Comparison of ENCODE assay signal across 22 cellular contexts in genomic region chr1:165542015-165542631, GRCh38. TPM values are rescaled to one million over a fixed set of nuclear protein-coding genes. Genes with fewer than 3 reads are reported as not detected.
"Had no signal": no experiment of that assay in that cellular context is flagged by ENCODE, and none has a peak within 500 bp of the region (broad histone marks: within the 10 kb centered on the region; RNA-seq: fewer than 3 reads in every experiment).

No MANE protein-coding gene starts in this region.

- H3K27ac ChIP-seq: lower lobe of right lung, right atrium auricular region, skin epidermis, tibial nerve had no signal

- H3K4me1 Mint-ChIP-seq: natural killer cell, T-helper 17 cell had no signal

- H3K36me3 Mint-ChIP-seq: brain, natural killer cell had no signal

- H3K27me3 ChIP-seq: right atrium auricular region, tibial nerve had no signal

- H3K9me3 ChIP-seq: lower lobe of right lung, right atrium auricular region, tibial nerve had no signal

- FAIRE-seq: urothelium cell line had no signal

- H3K4me3 Mint-ChIP-seq: activated CD8-positive, alpha-beta T cell treated with anti-CD3 and anti-CD28 coated beads for 36 hours; activated naive CD4-positive, alpha-beta T cell treated with anti-CD3 and anti-CD28 coated beads for 36 hours; activated T-cell treated with anti-CD3 and anti-CD28 coated beads, Interleukin-2, amount 50 U/mL, for 24 hours; brain; effector memory CD8-positive, alpha-beta T cell; natural killer cell; T-helper 17 cell had no signal

- H3K36me3 ChIP-seq: lower lobe of right lung, right atrium auricular region, tibial nerve had no signal

- ATAC-seq: activated CD8-positive, alpha-beta T cell treated with anti-CD3 and anti-CD28 coated beads for 36 hours; effector memory CD8-positive, alpha-beta T cell; left cardiac atrium; lower lobe of right lung; natural killer cell; stimulated activated naive CD8-positive, alpha-beta T cell treated with anti-CD3 and anti-CD28 coated beads, Interleukin-15, Interleukin-2, amounts not matched to agents 100 U/mL and 50 U/mL, for 24 hours; T-helper 17 cell had no signal

- H3K9me3 Mint-ChIP-seq: activated CD8-positive, alpha-beta T cell treated with anti-CD3 and anti-CD28 coated beads for 36 hours; activated naive CD4-positive, alpha-beta T cell treated with anti-CD3 and anti-CD28 coated beads for 36 hours; activated T-cell treated with anti-CD3 and anti-CD28 coated beads, Interleukin-2, amount 50 U/mL, for 24 hours; activated T-helper 2 cell treated with anti-CD3 and anti-CD28 coated beads, Interferon-gamma antibody, Interleukin-2, Interleukin-4, amounts not matched to agents 10 μg/mL and 5 μg/mL and 100 μg/mL, durations not matched to agents 14 hours and 24 hours and 36 hours; effector memory CD8-positive, alpha-beta T cell; natural killer cell had no signal

- H3K27ac Mint-ChIP-seq: activated CD8-positive, alpha-beta T cell treated with anti-CD3 and anti-CD28 coated beads for 36 hours; activated naive CD4-positive, alpha-beta T cell treated with anti-CD3 and anti-CD28 coated beads for 36 hours; activated T-cell treated with anti-CD3 and anti-CD28 coated beads, Interleukin-2, amount 50 U/mL, for 24 hours; activated T-helper 2 cell treated with anti-CD3 and anti-CD28 coated beads, Interferon-gamma antibody, Interleukin-2, Interleukin-4, amounts not matched to agents 10 μg/mL and 5 μg/mL and 100 μg/mL, durations not matched to agents 14 hours and 24 hours and 36 hours; effector memory CD8-positive, alpha-beta T cell; natural killer cell; T-helper 17 cell had no signal

- DNase-seq: activated CD4-positive, alpha-beta T cell treated with anti-CD3 and anti-CD28 coated beads for 4 hours; activated CD8-positive, alpha-beta T cell treated with anti-CD3 and anti-CD28 coated beads for 36 hours; activated naive CD4-positive, alpha-beta T cell treated with anti-CD3 and anti-CD28 coated beads for 36 hours; activated T-cell treated with anti-CD3 and anti-CD28 coated beads, Interleukin-2, amount 50 U/mL, for 24 hours; caudate nucleus; effector memory CD8-positive, alpha-beta T cell; foreskin fibroblast; hippocampal formation; left cardiac atrium; lower lobe of right lung; natural killer cell; nucleus accumbens; stimulated activated naive CD8-positive, alpha-beta T cell treated with anti-CD3 and anti-CD28 coated beads, Interleukin-15, Interleukin-2, amounts not matched to agents 100 U/mL and 50 U/mL, for 24 hours; T-helper 17 cell had no signal

- H3K4me3 ChIP-seq: lower lobe of right lung, right atrium auricular region, skin epidermis, tibial nerve had no signal

RNA-seq across cellular contexts. Expression of gene LRRC52, which starts 1.7 kb away (rescaled TPM):
- total RNA-seq: activated CD8-positive, alpha-beta T cell treated with anti-CD3 and anti-CD28 coated beads for 36 hours; activated naive CD4-positive, alpha-beta T cell treated with anti-CD3 and anti-CD28 coated beads for 36 hours; activated T-helper 2 cell treated with anti-CD3 and anti-CD28 coated beads, Interferon-gamma antibody, Interleukin-2, Interleukin-4, amounts not matched to agents 10 μg/mL and 5 μg/mL and 100 μg/mL, durations not matched to agents 14 hours and 24 hours and 36 hours; dermis microvascular lymphatic vessel endothelial cell; natural killer cell; posterior vena cava; right atrium auricular region; T-helper 17 cell; tibial nerve had no signal
